Comparison of ENCODE assay signal across 32 cellular contexts in genomic region chr6:87342829-87343228, GRCh38. TPM values are rescaled to one million over a fixed set of nuclear protein-coding genes. Genes with fewer than 3 reads are reported as not detected.
"Had no signal": no experiment of that assay in that cellular context is flagged by ENCODE, and none has a peak within 500 bp of the region (broad histone marks: within the 10 kb centered on the region; RNA-seq: fewer than 3 reads in every experiment).

No MANE protein-coding gene starts in this region.

- H3K9me3 Mint-ChIP-seq: activated naive CD4-positive, alpha-beta T cell treated with anti-CD3 and anti-CD28 coated beads, Interleukin-2, amount 10 ng/mL, durations not matched to agents 7 days and 5 days; activated naive CD8-positive, alpha-beta T cell treated with anti-CD3 and anti-CD28 coated beads, Interleukin-2, amount 10 ng/mL, durations not matched to agents 7 days and 5 days; brain; naive B cell; neural crest cell; T-helper 2 cell treated with Interferon-gamma antibody and Interleukin-4, amounts not matched to agents 5 μg/mL and 100 μg/mL, for 36 hours had no signal

- H3K4me1 Mint-ChIP-seq: activated CD4-positive, alpha-beta T cell treated with anti-CD3 and anti-CD28 coated beads for 36 hours; activated naive CD4-positive, alpha-beta T cell treated with anti-CD3 and anti-CD28 coated beads, Interleukin-2, amount 10 ng/mL, durations not matched to agents 7 days and 5 days; activated naive CD8-positive, alpha-beta T cell treated with anti-CD3 and anti-CD28 coated beads, Interleukin-2, amount 10 ng/mL, durations not matched to agents 7 days and 5 days; naive B cell; neural crest cell had no signal

- H3K4me3 Mint-ChIP-seq: activated CD4-positive, alpha-beta T cell treated with anti-CD3 and anti-CD28 coated beads for 36 hours; activated naive CD4-positive, alpha-beta T cell treated with anti-CD3 and anti-CD28 coated beads, Interleukin-2, amount 10 ng/mL, durations not matched to agents 7 days and 5 days; activated naive CD8-positive, alpha-beta T cell treated with anti-CD3 and anti-CD28 coated beads, Interleukin-2, amount 10 ng/mL, durations not matched to agents 7 days and 5 days; brain; naive B cell; neural crest cell; T-helper 2 cell treated with Interferon-gamma antibody and Interleukin-4, amounts not matched to agents 5 μg/mL and 100 μg/mL, for 36 hours had no signal

- FAIRE-seq: keratinocyte, pancreas, urothelium cell line had no signal

- H3K27me3 Mint-ChIP-seq: activated CD4-positive, alpha-beta T cell treated with anti-CD3 and anti-CD28 coated beads for 36 hours; activated naive CD4-positive, alpha-beta T cell treated with anti-CD3 and anti-CD28 coated beads, Interleukin-2, amount 10 ng/mL, durations not matched to agents 7 days and 5 days; activated naive CD8-positive, alpha-beta T cell treated with anti-CD3 and anti-CD28 coated beads, Interleukin-2, amount 10 ng/mL, durations not matched to agents 7 days and 5 days; brain; naive B cell had no signal

- DNase-seq: activated CD4-positive, alpha-beta T cell treated with anti-CD3 and anti-CD28 coated beads for 36 hours; activated CD4-positive, alpha-beta T cell treated with anti-CD3 and anti-CD28 coated beads, Interleukin-2, amount 50 U/mL, for 48 hours; activated CD4-positive, CD25-positive, alpha-beta regulatory T cell; activated CD8-positive, alpha-beta memory T cell treated with anti-CD3 and anti-CD28 coated beads for 24 hours; activated effector memory CD4-positive, alpha-beta T cell treated with anti-CD3 and anti-CD28 coated beads, Interleukin-2, amount 50 U/mL, for 16 hours; activated naive CD4-positive, alpha-beta T cell treated with anti-CD3 and anti-CD28 coated beads, Interleukin-2, amount 10 ng/mL, durations not matched to agents 7 days and 5 days; activated naive CD8-positive, alpha-beta T cell treated with anti-CD3 and anti-CD28 coated beads, Interleukin-2, amount 10 ng/mL, durations not matched to agents 7 days and 5 days; dorsolateral prefrontal cortex; effector memory CD4-positive, alpha-beta T cell; hippocampal formation; left cardiac atrium; mammary epithelial cell; naive B cell; nucleus accumbens; pancreas; psoas muscle; sigmoid colon; stimulated activated naive CD4-positive, alpha-beta T cell; tibial artery had no signal

- H3K27ac Mint-ChIP-seq: activated CD4-positive, alpha-beta T cell treated with anti-CD3 and anti-CD28 coated beads for 36 hours; activated naive CD4-positive, alpha-beta T cell treated with anti-CD3 and anti-CD28 coated beads, Interleukin-2, amount 10 ng/mL, durations not matched to agents 7 days and 5 days; activated naive CD8-positive, alpha-beta T cell treated with anti-CD3 and anti-CD28 coated beads, Interleukin-2, amount 10 ng/mL, durations not matched to agents 7 days and 5 days; T-helper 2 cell treated with Interferon-gamma antibody and Interleukin-4, amounts not matched to agents 5 μg/mL and 100 μg/mL, for 36 hours had no signal

- H3K27ac ChIP-seq: ascending aorta, cardiac muscle cell, coronary artery, dorsolateral prefrontal cortex, gastroesophageal sphincter, pancreas, psoas muscle, sigmoid colon, suprapubic skin, tibial artery had no signal

RNA-seq across cellular contexts. Expression of gene C6orf163, which starts 1.8 kb away (rescaled TPM):
- total RNA-seq: ascending aorta, epithelial cell of proximal tubule had no signal

RNA-seq across cellular contexts. Expression of gene GJB7, which starts 13.8 kb away (rescaled TPM):
- total RNA-seq: activated CD4-positive, alpha-beta T cell treated with anti-CD3 and anti-CD28 coated beads for 36 hours; activated naive CD8-positive, alpha-beta T cell treated with anti-CD3 and anti-CD28 coated beads, Interleukin-2, amount 10 ng/mL, durations not matched to agents 7 days and 5 days; ascending aorta; cardiac muscle cell; cerebellum; epithelial cell of proximal tubule; gastroesophageal sphincter; left cardiac atrium; liver; mammary epithelial cell; pancreas; psoas muscle; sigmoid colon had no signal
